ENCODE assay signal across 25 cellular contexts in the genomic region with DNA sequence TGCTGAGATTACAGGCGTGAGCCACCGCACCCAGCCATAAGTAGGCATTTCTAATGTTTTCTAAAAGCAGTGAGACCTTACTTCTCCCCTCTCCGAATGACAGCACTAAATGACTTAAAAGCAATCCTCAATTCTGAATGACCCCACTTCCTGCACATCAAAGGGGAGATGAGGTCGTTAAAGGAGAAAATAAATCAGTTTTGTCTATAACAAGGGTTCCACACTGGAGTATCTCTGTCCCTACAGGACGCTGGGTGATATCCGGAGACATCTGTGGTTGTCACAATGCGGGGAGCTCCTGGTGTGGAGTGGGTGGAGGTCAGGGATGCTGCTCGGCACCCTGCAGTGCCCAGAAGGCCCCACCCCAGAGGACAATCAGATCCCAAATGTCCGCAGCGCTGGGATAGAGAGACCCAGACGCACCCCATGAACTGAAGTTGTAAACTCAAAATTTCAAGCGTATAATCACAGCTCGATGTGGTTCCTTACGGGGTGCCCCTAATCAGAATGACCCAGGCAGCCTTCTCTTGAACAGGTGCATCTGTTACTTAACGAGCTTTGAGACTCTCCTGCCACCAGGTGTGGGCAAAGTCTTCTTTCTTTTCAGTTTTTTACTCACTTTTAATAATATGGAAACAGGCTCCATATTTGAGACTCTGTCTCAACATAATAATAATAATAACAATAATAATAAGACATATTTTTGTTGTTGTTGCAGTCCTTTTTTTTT. TPM values are rescaled to one million over a fixed set of nuclear protein-coding genes. Genes with fewer than 3 reads are reported as not detected.
A peak's percentile ranks its signal among the peaks of the same experiment; 100 is the strongest.
DNase-seq lines count a peak whose midpoint lies in the region; ATAC-seq and TF ChIP-seq lines count a peak whose summit lies in the region.
"Had no signal": no experiment of that assay in that cellular context is flagged by ENCODE, and none has a peak within 500 bp of the region (broad histone marks: within the 10 kb centered on the region; RNA-seq: fewer than 3 reads in every experiment).

No MANE protein-coding gene starts in this region.

- intact Hi-C loops in OCI-LY7 (cut with micrococcal nuclease; ENCODE audit: unreplicated experiment) = loop anchor here (2.0 kb wide), 3 partner anchors 19 to 49 kb away; no protein-coding TSS in a partner anchor

- CTCF ChIA-PET in OCI-LY7 (lab: Charles Lee; ENCODE audit: unreplicated experiment) = no interaction called here

- H3K36me3 ChIP-seq in OCI-LY7 (ENCODE audit: insufficient read depth, low read length) (no peaks in the 10 kb centered on the region), mucosa of rectum (ENCODE audit: control insufficient read depth in 2 of 2, insufficient read depth in 2 of 2, low read length in 2 of 2) (no peaks in the 10 kb centered on the region)
- H3K36me3 ChIP-seq: gastroesophageal sphincter, stomach, transverse colon, WERI-Rb-1 had no signal

- H3K4me3 ChIP-seq in GM12864 (ENCODE audit: low read depth, low read length) = peak overlapping the region; percentile 87
- H3K4me3 ChIP-seq in OCI-LY7 (ENCODE audit: low read depth, low read length, poor library complexity, severe bottlenecking) = peak overlapping the region; percentile 58
- H3K4me3 ChIP-seq in mucosa of rectum (ENCODE audit: low read length in 2 of 2) = peak overlapping the region in 1 of 2 donors; percentile 1
- H3K4me3 ChIP-seq: gastroesophageal sphincter, skin epidermis, stomach, transverse colon had no signal

- peaks cover 4% of the 10 kb centered on the region; the same call in 1 of the 2 replicates for H4K20me1 ChIP-seq in OCI-LY7 (ENCODE audit: insufficient read depth, low read length)

- H3K9ac ChIP-seq in mucosa of rectum (ENCODE audit: low read depth in 1 of 2, low read length in 2 of 2) = no peak overlapping the region

- POLR2A ChIA-PET in OCI-LY7 (lab: Charles Lee) = interaction anchor here (0.5 to 1.5 kb wide), 3 partner anchors 9 to 67 kb away, joined by 4 to 9 read pairs (median 5); no protein-coding TSS in a partner anchor

- DNase-seq in GM12864 (ENCODE audit: low read depth) (no peak), OCI-LY7 (ENCODE audit: low spot score) (peak; percentile 61), glomerular visceral epithelial cell (ENCODE audit: extremely low spot score) (no peak), foreskin keratinocyte (no peak)
- DNase-seq: activated CD4-positive, alpha-beta T cell treated with anti-CD3 and anti-CD28 coated beads, Interleukin-2, amount 10 ng/mL, durations not matched to agents 24 days and 14 days; activated gamma-delta T cell; activated T-cell treated with anti-CD3 and anti-CD28 coated beads, Interleukin-2, amount 50 U/mL, for 1 hour; HCEC 1CT; mesendoderm; NCI-H1694; SHP77 treated with DMSO at 0.1 percent for 48 hours; stomach; T1000; transverse colon; WERI-Rb-1 had no signal

- no peaks in the 10 kb centered on the region for H3K9me2 ChIP-seq in OCI-LY7 (ENCODE audit: insufficient read depth, low read length)

- H3K27me3 ChIP-seq in mucosa of rectum (ENCODE audit: control insufficient read depth in 2 of 2, insufficient read depth in 2 of 2, low read length in 2 of 2) = no peaks in the 10 kb centered on the region
- peaks cover 37% of the 10 kb centered on the region for H3K27me3 ChIP-seq in foreskin keratinocyte
- H3K27me3 ChIP-seq: gastroesophageal sphincter, stomach, transverse colon had no signal

- H3K9me3 ChIP-seq in OCI-LY7 (ENCODE audit: low read length) (no peaks in the 10 kb centered on the region), mucosa of rectum (ENCODE audit: control insufficient read depth in 2 of 2, low read length in 2 of 2) (no peaks in the 10 kb centered on the region)
- H3K9me3 ChIP-seq: gastroesophageal sphincter, stomach, transverse colon had no signal

- peak overlapping the region; percentile 90 for H3K27ac ChIP-seq in OCI-LY7 (ENCODE audit: low read depth, low read length, poor library complexity, severe bottlenecking)
- peak overlapping the region; percentile 51 to 63 for H3K27ac ChIP-seq in mucosa of rectum (ENCODE audit: low read depth in 2 of 2, low read length in 2 of 2)
- H3K27ac ChIP-seq in foreskin keratinocyte = no peak overlapping the region
- H3K27ac ChIP-seq: stomach, WERI-Rb-1 had no signal

- no peak overlapping the region for H2AFZ ChIP-seq in OCI-LY7 (ENCODE audit: low read length)

- TF ChIP-seq CTCF in GM12864 (IDR thresholded peaks at IDR 0.05; ENCODE audit: low read depth, low read length, missing control alignments) = no peak
- TF ChIP-seq CTCF in OCI-LY7 (conservative IDR thresholded peaks at IDR 0.05; ENCODE audit: low read length) = no peak
- TF ChIP-seq CTCF in foreskin keratinocyte (conservative IDR thresholded peaks at IDR 0.05) = no peak

- peaks cover 77% of the 10 kb centered on the region for H3K4me1 ChIP-seq in OCI-LY7 (ENCODE audit: insufficient read depth, low read length, poor library complexity, severe bottlenecking)
- H3K4me1 ChIP-seq in mucosa of rectum (ENCODE audit: control insufficient read depth in 2 of 2, insufficient read depth in 2 of 2, low read length in 2 of 2) = peaks cover 0 to 5% of the 10 kb centered on the region in 2 donors
- H3K4me1 ChIP-seq in foreskin keratinocyte = no peaks in the 10 kb centered on the region

- no TSS peak for BruUV-seq in OCI-LY7 (replicated peaks; lab: Mats Ljungman, UMichigan)

- no peaks in the 10 kb centered on the region for H3K79me2 ChIP-seq in OCI-LY7 (ENCODE audit: insufficient read depth, low read depth, low read length)

- peak overlapping the region; percentile 76 for H3K4me2 ChIP-seq in OCI-LY7 (ENCODE audit: low read length)

- ATAC-seq in HG02840 (IDR thresholded peaks at IDR 0.05; ENCODE audit: low FRiP score, unreplicated experiment) = no peak
- no peak for ATAC-seq in GM21737 (IDR thresholded peaks at IDR 0.05; ENCODE audit: unreplicated experiment)
- ATAC-seq in foreskin keratinocyte = no peak
- ATAC-seq: gastroesophageal sphincter, left lobe of liver, Panc1 had no signal

RNA-seq across cellular contexts. Expression of a gene that starts 2.9 kb away (rescaled TPM):
- 14.2 and 15.3 TPM in 2 replicates for total RNA-seq in OCI-LY7 (2014; rRNA removed; shearing (Covaris generic))
- 13.9 and 15.6 TPM in 2 replicates for total RNA-seq in OCI-LY7 (2022)
- total RNA-seq in foreskin keratinocyte = 0.10 and 0.11 TPM in 2 replicates
- 0.16 and 0.19 TPM in 2 replicates for polyA plus RNA-seq in foreskin keratinocyte
- total RNA-seq: myocyte, NCI-H460 had no signal

RNA-seq across cellular contexts. Expression of a gene that starts 21.6 kb away (rescaled TPM):
- total RNA-seq in OCI-LY7 (2014; rRNA removed; shearing (Covaris generic)) = 0.10 TPM in 1 of 2 replicates, not detected in the other
- total RNA-seq in OCI-LY7 (2022) (0.52 TPM in 1 of 2 replicates, not detected in the other), foreskin keratinocyte (0.11 and 0.24 TPM in 2 replicates)
- polyA plus RNA-seq in foreskin keratinocyte = 0.03 and 0.13 TPM in 2 replicates
- polyA plus RNA-seq: CD14-positive monocyte had no signal

RNA-seq across cellular contexts. Expression of a gene that starts 40.2 kb away (rescaled TPM):
- total RNA-seq in OCI-LY7 (2014; rRNA removed; shearing (Covaris generic)) = 33.3 and 45.6 TPM in 2 replicates
- total RNA-seq in OCI-LY7 (2022) = 38.6 and 46.8 TPM in 2 replicates
- 29.6 and 30.8 TPM in 2 replicates for total RNA-seq in foreskin keratinocyte
- 42.4 and 43.3 TPM in 2 replicates for polyA plus RNA-seq in foreskin keratinocyte

Comparison
In these comparisons a context has a peak if more than half of its experiments do, and no peak if none do; other contexts are left out.
1. RNA of a gene that starts 2.9 kb away (total RNA-seq): 13.9 to 15.6 TPM in OCI-LY7; 0.10 to 0.11 TPM in foreskin keratinocyte; every median in the first group is over 10 times any median in the second.